1 cellular context compared by ENCODE assay signal in genomic region chrX:69539437-69539836, GRCh38.
TF ChIP-seq lines count a peak whose summit lies in the region.

No MANE protein-coding gene starts in this region.

TF ChIP-seq in H1, 55 proteins besides CTCF, POLR2A, EP300 and RAD21:
- no peak for TF ChIP-seq JUND (IDR thresholded peaks at IDR 0.05; ENCODE audit: low read length)
- no peak for TF ChIP-seq TCF12 (IDR thresholded peaks at IDR 0.05; ENCODE audit: low read depth, low read length)
- no peak for TF ChIP-seq HDAC6 (IDR thresholded peaks at IDR 0.05; ENCODE audit: low read depth, low read length)
- no peak for TF ChIP-seq EZH2 (IDR thresholded peaks at IDR 0.05; ENCODE audit: low read depth, low read length, severe bottlenecking)
- no peak for TF ChIP-seq CHD1 (IDR thresholded peaks at IDR 0.05; ENCODE audit: low read depth, low read length)
- TF ChIP-seq CBX8 (IDR thresholded peaks at IDR 0.05; ENCODE audit: borderline replicate concordance, low read depth, low read length): no peak
- no peak for TF ChIP-seq YY1 (IDR thresholded peaks at IDR 0.05; ENCODE audit: low read depth, low read length)
- no peak for TF ChIP-seq MAFK (IDR thresholded peaks at IDR 0.05; ENCODE audit: low read depth, low read length)
